In the genomic region with DNA sequence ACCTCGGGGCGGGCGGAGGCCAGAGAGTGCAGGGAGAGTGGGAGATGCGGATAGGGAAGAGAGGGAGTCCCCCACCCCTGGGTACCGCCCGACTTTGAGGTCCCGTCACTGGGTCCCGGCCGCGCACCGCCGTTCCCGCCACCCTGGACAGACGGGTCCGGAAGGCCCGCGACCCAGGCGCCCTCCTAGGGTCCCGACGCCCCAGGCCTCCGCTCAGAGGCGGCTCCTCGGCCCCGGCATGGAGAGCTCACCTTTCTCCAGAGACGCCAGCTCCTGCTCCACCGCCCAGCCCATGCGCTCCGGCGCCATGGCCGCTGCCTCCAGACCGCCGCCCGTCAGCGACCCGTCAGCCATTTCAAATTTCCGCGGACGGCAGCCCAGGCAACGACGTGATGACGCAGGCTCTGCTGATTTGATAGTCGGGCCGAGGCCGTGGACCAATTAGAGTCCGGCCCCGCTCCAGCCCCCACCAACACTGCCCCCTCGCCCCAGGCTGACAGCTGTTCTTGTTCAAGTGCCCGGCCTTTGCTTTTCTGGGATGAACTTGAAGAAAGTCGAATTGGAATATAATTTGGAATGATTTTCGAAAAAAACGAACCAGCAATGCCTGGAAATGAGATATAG, we compare ENCODE assay signal across 8 cellular contexts. TPM values are rescaled to one million over a fixed set of nuclear protein-coding genes. Genes with fewer than 3 reads are reported as not detected.
A peak's percentile ranks its signal among the peaks of the same experiment; 100 is the strongest.
DNase-seq lines count a peak whose midpoint lies in the region; ATAC-seq, FAIRE-seq and TF ChIP-seq lines count a peak whose summit lies in the region.

A gene with protein sequence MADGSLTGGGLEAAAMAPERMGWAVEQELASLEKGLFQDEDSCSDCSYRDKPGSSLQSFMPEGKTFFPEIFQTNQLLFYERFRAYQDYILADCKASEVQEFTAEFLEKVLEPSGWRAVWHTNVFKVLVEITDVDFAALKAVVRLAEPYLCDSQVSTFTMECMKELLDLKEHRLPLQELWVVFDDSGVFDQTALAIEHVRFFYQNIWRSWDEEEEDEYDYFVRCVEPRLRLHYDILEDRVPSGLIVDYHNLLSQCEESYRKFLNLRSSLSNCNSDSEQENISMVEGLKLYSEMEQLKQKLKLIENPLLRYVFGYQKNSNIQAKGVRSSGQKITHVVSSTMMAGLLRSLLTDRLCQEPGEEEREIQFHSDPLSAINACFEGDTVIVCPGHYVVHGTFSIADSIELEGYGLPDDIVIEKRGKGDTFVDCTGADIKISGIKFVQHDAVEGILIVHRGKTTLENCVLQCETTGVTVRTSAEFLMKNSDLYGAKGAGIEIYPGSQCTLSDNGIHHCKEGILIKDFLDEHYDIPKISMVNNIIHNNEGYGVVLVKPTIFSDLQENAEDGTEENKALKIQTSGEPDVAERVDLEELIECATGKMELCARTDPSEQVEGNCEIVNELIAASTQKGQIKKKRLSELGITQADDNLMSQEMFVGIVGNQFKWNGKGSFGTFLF (minus strand): TSS at position 374 of the 624 bp plus-strand sequence. CDS start 20 bp downstream, at position 354.

- H3K36me3 ChIP-seq in endothelial cell of umbilical vein (ENCODE audit: control insufficient read depth in 2 of 2, extremely low read depth in 1 of 2, insufficient read depth in 2 of 2, low read length in 2 of 2) = no peaks in the 10 kb centered on the region

- TF ChIP-seq POLR2A in endothelial cell of umbilical vein (IDR thresholded peaks at IDR 0.05; ENCODE audit: low read depth, low read length) = peak; percentile 65

- DNase-seq in COR-L47 (lab: John Stamatoyannopoulos, UW) = peak; percentile 82
- peak; percentile 97 for DNase-seq in HPDE6-E6E7 (ENCODE audit: extremely low spot score)
- peak; percentile 92 to 93 for DNase-seq in NOMO-1 (lab: John Stamatoyannopoulos, UW; ENCODE audit: unreplicated experiment in 2 of 2)
- peak; percentile 44 to 68 (median 60) for DNase-seq in activated CD8-positive, alpha-beta memory T cell treated with anti-CD3 and anti-CD28 coated beads for 48 hours (ENCODE audit: low read depth in 2 of 3, low spot score in 2 of 3)
- DNase-seq in endothelial cell of umbilical vein (ENCODE audit: low read depth, low spot score) = peak; percentile 88
- DNase-seq in stimulated activated CD8-positive, alpha-beta memory T cell treated with anti-CD3 and anti-CD28 coated beads, Interleukin-2, amount 100 ng/mL, for 48 hours (ENCODE audit: low read depth in 2 of 2) = peak; percentile 70 to 80

- intact Hi-C loops in endothelial cell of umbilical vein (cut with micrococcal nuclease) = loop anchor here (2.0 to 10.0 kb wide), 2 partner anchors 68 to 1544 kb away; a partner anchor contains a TSS

- H4K20me1 ChIP-seq in endothelial cell of umbilical vein (replicated peaks; ENCODE audit: control insufficient read depth, extremely low read depth, insufficient read depth, low read length) = no peaks in the 10 kb centered on the region

- CTCF ChIA-PET in endothelial cell of umbilical vein (lab: Charles Lee) = interaction anchor here (1.1 to 1.5 kb wide), 2 partner anchors 8 to 67 kb away, joined by 4 to 6 read pairs; no protein-coding TSS in a partner anchor

- H2AFZ ChIP-seq in endothelial cell of umbilical vein (ENCODE audit: low read depth, low read length) = peak within 1 kb of the TSS; percentile 95

- BruUV-seq in endothelial cell of umbilical vein (replicated peaks; lab: Mats Ljungman, UMichigan) = no TSS peak

- POLR2A ChIA-PET in endothelial cell of umbilical vein (lab: Charles Lee) = no interaction called here

- H3K4me2 ChIP-seq in endothelial cell of umbilical vein (ENCODE audit: insufficient read depth, low read length) = peak within 1 kb of the TSS; percentile 89

- no peaks in the 10 kb centered on the region for H3K9me1 ChIP-seq in endothelial cell of umbilical vein (replicated peaks; ENCODE audit: control insufficient read depth, extremely low read depth, insufficient read depth, low read length)

- H3K27me3 ChIP-seq in endothelial cell of umbilical vein (ENCODE audit: control insufficient read depth in 2 of 2, insufficient read depth in 2 of 2, low read length in 2 of 2) (no peaks in the 10 kb centered on the region), mononuclear cell (ENCODE audit: insufficient read depth, low read length) (no peaks in the 10 kb centered on the region)

- H3K4me1 ChIP-seq in endothelial cell of umbilical vein (ENCODE audit: control insufficient read depth, extremely low read depth, insufficient read depth, low read length) (peaks cover 5% of the 10 kb centered on the region), mononuclear cell (ENCODE audit: insufficient read depth, low read length) (peaks cover 22% of the 10 kb centered on the region)

- peak; percentile 95 for FAIRE-seq in endothelial cell of umbilical vein (lab: Jason Lieb, UNC)

- dilution Hi-C loops in endothelial cell of umbilical vein (cut with MboI; ENCODE audit: extremely low pct_ligation_motif_present, low sequenced_read_pairs) = no loop called here

- H3K9ac ChIP-seq in endothelial cell of umbilical vein (replicated peaks; ENCODE audit: extremely low read depth, insufficient read depth, low read length) = peak within 1 kb of the TSS; percentile 76

- H3K4me3 ChIP-seq in endothelial cell of umbilical vein (replicated peaks in 1 of 3; ENCODE audit: insufficient read depth in 1 of 3, low read depth in 1 of 3, low read length in 3 of 3) (peak within 1 kb of the TSS; percentile 76 to 80 (median 77)), mononuclear cell (ENCODE audit: low read length) (peak within 1 kb of the TSS; percentile 59)

- peak; percentile 91 for ATAC-seq in GM19467 (IDR thresholded peaks at IDR 0.05; ENCODE audit: unreplicated experiment)

- H3K9me3 ChIP-seq in endothelial cell of umbilical vein (replicated peaks; ENCODE audit: control insufficient read depth, insufficient read depth, low read length) (no peaks in the 10 kb centered on the region), mononuclear cell (ENCODE audit: low read depth, low read length) (no peaks in the 10 kb centered on the region)

- peak within 1 kb of the TSS; percentile 62 for H3K27ac ChIP-seq in endothelial cell of umbilical vein (ENCODE audit: insufficient read depth, low read depth, low read length)

- peaks cover 27% of the 10 kb centered on the region for H3K79me2 ChIP-seq in endothelial cell of umbilical vein (ENCODE audit: control insufficient read depth, insufficient read depth, low read length)

- peak in 1 of 2 donors; percentile 3 for TF ChIP-seq CTCF in endothelial cell of umbilical vein (IDR thresholded peaks at IDR 0.05; ENCODE audit: extremely low read depth in 1 of 2, insufficient read depth in 1 of 2, low read depth in 1 of 2, low read length in 2 of 2)

TF ChIP-seq in endothelial cell of umbilical vein, 7 proteins besides CTCF, POLR2A, EP300 and RAD21:
- TF ChIP-seq JUN (IDR thresholded peaks at IDR 0.05; ENCODE audit: borderline replicate concordance, insufficient read depth, insufficient read length, low read depth) (no peak), POLR2AphosphoS5 (IDR thresholded peaks at IDR 0.05; ENCODE audit: insufficient read depth, low read depth, low read length) (peak; percentile 76), EZH2 (IDR thresholded peaks at IDR 0.05; ENCODE audit: borderline replicate concordance, low read depth, low read length, severe bottlenecking) (no peak), FOS (IDR thresholded peaks at IDR 0.05; ENCODE audit: borderline replicate concordance, insufficient read depth, low read length) (no peak), MYC (IDR thresholded peaks at IDR 0.05; ENCODE audit: low read depth, low read length) (no peak)
- TF ChIP-seq, protein P1, sequence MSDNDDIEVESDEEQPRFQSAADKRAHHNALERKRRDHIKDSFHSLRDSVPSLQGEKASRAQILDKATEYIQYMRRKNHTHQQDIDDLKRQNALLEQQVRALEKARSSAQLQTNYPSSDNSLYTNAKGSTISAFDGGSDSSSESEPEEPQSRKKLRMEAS (IDR thresholded peaks at IDR 0.05; ENCODE audit: insufficient read depth, insufficient read length) = peak; percentile 65

RNA-seq across cellular contexts. Expression of the gene that starts here (rescaled TPM):
- total RNA-seq in endothelial cell of umbilical vein (42.2 and 44.9 TPM in 2 replicates), mononuclear cell (1.8 TPM)
- 9.3 and 13.9 TPM in 2 replicates for polyA plus RNA-seq in endothelial cell of umbilical vein
- 24.4 and 27.3 TPM in 2 replicates for polyA plus RNA-seq in endothelial cell of umbilical vein (2011; cell fraction: cytosol; rRNA removed)
- polyA plus RNA-seq in endothelial cell of umbilical vein (2011; cell fraction: nucleus; rRNA removed) = 17.2 and 29.8 TPM in 2 replicates
- 22.6 and 45.2 TPM in 2 replicates for polyA plus RNA-seq in endothelial cell of umbilical vein (2012)
- 28.1 and 41.9 TPM in 2 replicates for polyA minus RNA-seq in endothelial cell of umbilical vein
- polyA minus RNA-seq in endothelial cell of umbilical vein (2011; cell fraction: cytosol; rRNA and poly(A)+ RNA removed) = 17.3 TPM
- polyA minus RNA-seq in endothelial cell of umbilical vein (2011; cell fraction: nucleus; rRNA and poly(A)+ RNA removed) = 20.8 and 34.0 TPM in 2 replicates

Comparison
In these comparisons a context has a peak if more than half of its experiments do, and no peak if none do; other contexts are left out.
1. Peak in every context shown above with its lines: DNase-seq, ATAC-seq, H3K4me3 ChIP-seq and H3K27ac ChIP-seq.
2. RNA of the gene that starts here (total RNA-seq): 42.2 to 44.9 TPM in endothelial cell of umbilical vein; 1.8 TPM in mononuclear cell (single experiment); every median in the first group is over 10 times any median in the second.